ENCODE assay signal across 7 cellular contexts in the genomic region with DNA sequence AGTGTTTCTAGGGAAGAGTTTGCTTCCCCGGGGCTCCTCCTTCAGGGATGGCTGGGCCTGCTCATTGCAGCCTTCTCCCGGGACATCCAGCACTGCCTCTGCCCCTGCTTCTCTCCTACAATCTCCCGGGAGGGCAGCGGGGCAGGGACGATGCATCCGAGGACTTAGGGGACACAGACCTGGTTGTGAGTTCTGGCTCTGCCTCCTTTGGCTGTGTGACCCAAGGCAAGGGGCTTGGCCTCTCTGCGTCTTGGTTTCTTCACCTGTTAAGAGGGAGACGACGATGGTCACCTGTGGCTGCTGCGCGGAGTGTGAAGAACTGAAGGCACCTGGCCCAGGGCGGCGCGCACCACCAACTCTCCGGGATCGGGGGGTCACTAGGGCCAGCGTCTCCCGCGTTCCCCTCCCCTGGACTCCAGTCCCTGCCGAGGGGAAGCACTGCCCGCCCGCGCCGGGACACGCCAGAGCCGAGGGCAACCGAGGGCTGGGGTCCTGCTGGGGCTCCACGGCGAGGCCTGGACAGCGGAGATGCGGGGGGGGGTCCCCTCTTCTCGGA. TPM values are rescaled to one million over a fixed set of nuclear protein-coding genes. Genes with fewer than 3 reads are reported as not detected.
DNase-seq lines count a peak whose midpoint lies in the region; ATAC-seq and TF ChIP-seq lines count a peak whose summit lies in the region.

No MANE protein-coding gene starts in this region.

- no peak overlapping the region for H3K27ac Mint-ChIP-seq in GM23338
- peak overlapping the region in 1 of 2 donors; percentile 78 for H3K27ac Mint-ChIP-seq in T-cell

- H4K20me1 ChIP-seq in GM23338 (replicated peaks; ENCODE audit: insufficient read depth), result no peaks in the 10 kb centered on the region

- H3K9me3 Mint-ChIP-seq in GM23338, result no peaks in the 10 kb centered on the region; the same call in 2 of the 3 replicates
- H3K9me3 Mint-ChIP-seq in T-cell, result no peaks in the 10 kb centered on the region

- peak overlapping the region; percentile 90 for H2AFZ ChIP-seq in GM23338

- no peaks in the 10 kb centered on the region for H3K79me2 ChIP-seq in GM23338 (replicated peaks; ENCODE audit: insufficient read depth)

- peaks cover 8% of the 10 kb centered on the region for H3K4me1 ChIP-seq in GM23338 (ENCODE audit: insufficient read depth)
- H3K4me1 ChIP-seq in left ventricle myocardium inferior, result peaks cover 30% of the 10 kb centered on the region

- H3K36me3 Mint-ChIP-seq in GM23338 (ENCODE audit: low read depth) (no peaks in the 10 kb centered on the region; the same call in none of the 3 replicates), T-cell (peaks cover 19% of the 10 kb centered on the region)

- H3K4me2 ChIP-seq in GM23338, result peak overlapping the region; percentile 90

- peaks cover 15% of the 10 kb centered on the region for H3K4me1 Mint-ChIP-seq in GM23338
- peaks cover 36 to 53% (median 38%) of the 10 kb centered on the region in 3 donors for H3K4me1 Mint-ChIP-seq in T-cell

- H3K36me3 ChIP-seq in GM23338 (ENCODE audit: insufficient read depth) (no peaks in the 10 kb centered on the region), left ventricle myocardium inferior (no peaks in the 10 kb centered on the region)

- H3K4me3 Mint-ChIP-seq in GM23338 (peak overlapping the region; percentile 77), T-cell (peak overlapping the region; percentile 79 to 95 (median 83))

- peak overlapping the region; percentile 80 for H3K4me3 ChIP-seq in GM23338
- peak overlapping the region; percentile 91 for H3K4me3 ChIP-seq in left ventricle myocardium inferior
- H3K4me3 ChIP-seq in skeletal muscle cell (ENCODE audit: low read depth, low read length), result peak overlapping the region; percentile 52

- H3K27ac ChIP-seq in GM23338 (ENCODE audit: low read depth) (no peak overlapping the region), left ventricle myocardium inferior (replicated peaks) (peak overlapping the region; percentile 86)

- CTCF ChIA-PET in T-cell (lab: Charles Lee), result no interaction called here

- no peaks in the 10 kb centered on the region for H3K9me2 ChIP-seq in GM23338 (ENCODE audit: insufficient read depth)

- ATAC-seq in GM23338 (peak; percentile 33), T-cell (replicated peaks in 1 of 4) (no peak)

- H3F3A ChIP-seq in GM23338 (replicated peaks; ENCODE audit: low read depth), result peaks cover 6% of the 10 kb centered on the region; the same call in 1 of the 2 replicates

- peaks cover 15% of the 10 kb centered on the region for H3K27me3 ChIP-seq in GM23338 (ENCODE audit: insufficient read depth)
- no peaks in the 10 kb centered on the region for H3K27me3 ChIP-seq in left ventricle myocardium inferior (ENCODE audit: low read depth)

- TF ChIP-seq CTCF in GM23338 (conservative IDR thresholded peaks at IDR 0.05; ENCODE audit: low read depth in 2 of 2), result no peak
- no peak for TF ChIP-seq CTCF in left ventricle myocardium inferior (IDR thresholded peaks at IDR 0.05; ENCODE audit: borderline replicate concordance)

- intact Hi-C loops in left ventricle myocardium inferior (cut with micrococcal nuclease), result no loop called here

- H3K9me3 ChIP-seq in left ventricle myocardium inferior (replicated peaks), result peaks cover 4% of the 10 kb centered on the region

- DNase-seq in GM23338 (ENCODE audit: low spot score) (peak; percentile 33), T-cell (no peak), left ventricle myocardium inferior (no peak), skeletal muscle cell (ENCODE audit: low read depth) (no peak), iPS-NIHi7 (ENCODE audit: extremely low spot score) (no peak), GM19240 (ENCODE audit: insufficient read length, low spot score) (no peak), amygdala (lab: John Stamatoyannopoulos, UW) (no peak)

- H3K27me3 Mint-ChIP-seq in GM23338 (ENCODE audit: insufficient read depth, low read depth, poor library complexity) (peaks cover 24% of the 10 kb centered on the region), T-cell (no peaks in the 10 kb centered on the region)

- POLR2A ChIA-PET in T-cell (lab: Charles Lee), result no interaction called here

TF ChIP-seq in GM23338, 12 proteins besides CTCF, POLR2A, EP300 and RAD21 (continues in another document):
- TF ChIP-seq CREB1 (CRISPR knock-in tag; IDR thresholded peaks at IDR 0.05; ENCODE audit: low read depth), result no peak
- no peak for TF ChIP-seq POLR2AphosphoS5 (IDR thresholded peaks at IDR 0.05; ENCODE audit: low read depth)
- TF ChIP-seq STAT1 (IDR thresholded peaks at IDR 0.05; ENCODE audit: unreplicated experiment), result no peak
- TF ChIP-seq NANOG (IDR thresholded peaks at IDR 0.05; ENCODE audit: borderline replicate concordance), result no peak
- no peak for TF ChIP-seq EZH2phosphoT487 (IDR thresholded peaks at IDR 0.05; ENCODE audit: unreplicated experiment)
- TF ChIP-seq EZH2 (IDR thresholded peaks at IDR 0.05; ENCODE audit: low read depth, unreplicated experiment), result no peak
- no peak for TF ChIP-seq ZNF462 (CRISPR knock-in tag; IDR thresholded peaks at IDR 0.05)
- TF ChIP-seq JUNB (IDR thresholded peaks at IDR 0.05; ENCODE audit: unreplicated experiment), result no peak
- TF ChIP-seq ETS1 (IDR thresholded peaks at IDR 0.05), result no peak

RNA-seq across cellular contexts. Expression of gene HVCN1, which starts 0.4 kb away (rescaled TPM):
- 10.7 and 11.8 TPM in 2 replicates for total RNA-seq in GM23338 (2014; rRNA removed; shearing (Covaris generic))
- polyA plus RNA-seq in GM23338 (2016; fragmentation: Nextera tagmentation; extraction: Ambion mirVana), result 10.1 and 10.4 TPM in 2 replicates
- 10 to 100 TPM in 3 of 5 donors, 1 to 10 TPM in 2; 5.6 to 18.7 (median 14.2) TPM for total RNA-seq in T-cell
- 11.5 TPM for total RNA-seq in left ventricle myocardium inferior

RNA-seq across cellular contexts. Expression of gene PPP1CC, which starts 54.2 kb away (rescaled TPM):
- 501 and 577 TPM in 2 replicates for total RNA-seq in GM23338 (2014; rRNA removed; shearing (Covaris generic))
- 272 and 276 TPM in 2 replicates for polyA plus RNA-seq in GM23338 (2016; fragmentation: Nextera tagmentation; extraction: Ambion mirVana)
- 100 to 1,000 TPM; 113 to 154 (median 134) TPM for total RNA-seq in T-cell
- 156 TPM for total RNA-seq in left ventricle myocardium inferior
